ENCODE assay signal across 26 cellular contexts in the genomic region with DNA sequence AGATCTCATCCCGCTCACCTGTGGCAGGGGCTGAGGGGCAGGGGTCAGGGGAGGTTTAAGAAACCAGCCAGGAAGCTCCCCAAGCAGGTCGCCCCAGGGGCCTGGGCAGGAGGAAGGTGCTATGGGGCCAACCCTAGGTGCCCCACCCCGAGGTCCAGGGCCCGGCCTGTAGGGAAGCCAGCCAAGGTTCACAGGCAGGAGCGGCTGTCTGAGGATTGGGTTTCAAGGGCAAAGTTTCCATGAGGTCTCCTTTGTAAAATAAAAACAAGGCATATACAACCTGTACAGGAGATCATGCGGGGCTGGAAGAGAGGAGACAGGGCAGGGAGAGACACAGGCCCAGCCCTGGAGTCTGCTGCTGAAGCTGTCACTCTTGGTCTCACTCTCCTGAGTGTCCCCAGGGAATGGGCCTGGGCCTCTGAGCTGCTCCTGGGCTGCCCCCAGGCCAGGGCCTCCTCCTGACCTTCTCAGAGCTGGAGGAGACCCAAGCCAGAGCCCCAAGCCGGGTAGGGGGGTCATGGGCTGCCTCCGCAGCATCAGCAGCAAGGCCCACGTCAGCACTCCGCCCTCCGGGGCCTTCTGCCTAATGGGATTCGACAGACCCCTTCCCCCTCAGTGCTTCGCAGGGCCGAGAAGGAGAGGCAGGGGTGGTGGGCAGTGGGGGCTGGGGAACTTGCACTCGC. TPM values are rescaled to one million over a fixed set of nuclear protein-coding genes. Genes with fewer than 3 reads are reported as not detected.
DNase-seq lines count a peak whose midpoint lies in the region; ATAC-seq and TF ChIP-seq lines count a peak whose summit lies in the region.
"Had no signal": no experiment of that assay in that cellular context is flagged by ENCODE, and none has a peak within 500 bp of the region (broad histone marks: within the 10 kb centered on the region; RNA-seq: fewer than 3 reads in every experiment).

No MANE protein-coding gene starts in this region.

- H3K4me1 ChIP-seq in heart left ventricle (peaks cover 0 to 14% (median 6%) of the 10 kb centered on the region in 12 donors), psoas muscle (peaks cover 17% of the 10 kb centered on the region)
- H3K4me1 ChIP-seq: ascending aorta, left lung, right lobe of liver had no signal

- peaks cover 0 to 14% (median 3%) of the 10 kb centered on the region in 9 donors for H3K36me3 ChIP-seq in heart left ventricle
- H3K36me3 ChIP-seq in psoas muscle (ENCODE audit: insufficient read depth in 1 of 2, low read depth in 1 of 2): peaks cover 0 to 12% of the 10 kb centered on the region in 2 donors
- H3K36me3 ChIP-seq: thyroid gland had no signal

- H3K9me3 ChIP-seq in heart left ventricle (no peaks in the 10 kb centered on the region), psoas muscle (no peaks in the 10 kb centered on the region)
- H3K9me3 ChIP-seq: ascending aorta, left lung, right lobe of liver, thyroid gland had no signal

- no peak for TF ChIP-seq POLR2A in heart left ventricle (IDR thresholded peaks at IDR 0.05)

- H3K27me3 ChIP-seq in heart left ventricle (peaks cover 0 to 20% (median 11%) of the 10 kb centered on the region in 9 donors), psoas muscle (ENCODE audit: insufficient read depth in 3 of 3, low read length in 2 of 3) (peaks cover 0 to 5% (median 1%) of the 10 kb centered on the region in 3 donors)
- H3K27me3 ChIP-seq: thyroid gland had no signal

- peak; percentile 11 for DNase-seq in NCI-H2196 treated with DMSO at 0.1 percent for 48 hours (lab: John Stamatoyannopoulos, UW; ENCODE audit: unreplicated experiment)
- DNase-seq in heart left ventricle: no peak
- no peak for DNase-seq in psoas muscle
- no peak for DNase-seq in KG1 (lab: John Stamatoyannopoulos, UW)
- no peak for DNase-seq in medulla oblongata (ENCODE audit: extremely low spot score)
- DNase-seq: activated CD4-positive, alpha-beta memory T cell treated with anti-CD3 and anti-CD28 coated beads, Interleukin-2, amount 10 ng/mL, durations not matched to agents 7 days and 5 days; activated naive CD4-positive, alpha-beta T cell treated with anti-CD3 and anti-CD28 coated beads, Interleukin-2, amount 50 U/mL, for 16 hours; activated T-cell treated with anti-CD3 and anti-CD28 coated beads, Interleukin-2, amount 50 U/mL, for 1 hour; CD8-positive, alpha-beta memory T cell; cerebellar nuclear complex; DMS79 treated with DMSO at 0.1 percent for 48 hours; effector CD8-positive, alpha-beta T cell; left lung; NCI-H1417; NCI-H748 treated with DMSO at 0.1 percent for 48 hours; right lobe of liver; stimulated activated CD4-positive, alpha-beta T cell treated with anti-CD3 and anti-CD28 coated beads, Interleukin-1b, Interleukin-23, amount 100 ng/mL, for 48 hours; stimulated activated naive CD4-positive, alpha-beta T cell; thyroid gland had no signal

- TF ChIP-seq CTCF in heart left ventricle (IDR thresholded peaks at IDR 0.05): no peak
- TF ChIP-seq CTCF in psoas muscle (IDR thresholded peaks at IDR 0.05): no peak

- ATAC-seq in heart left ventricle (peak in 2 of 4 donors; percentile 3 to 15), psoas muscle (peak in 3 of 4 donors; percentile 25 to 63 (median 53))
- ATAC-seq: esophagus mucosa, HCT116, left lung, WTC11 had no signal

- WGBS in heart left ventricle, 4 donors: 61 to 71% (median 65%) methylated on average over 10 to 15 of the region's 15 CpGs
- WGBS in psoas muscle, 3 donors: 55 to 58% (median 57%) methylated on average over 15 of the region's 15 CpGs

- intact Hi-C loops in heart left ventricle (cut with DNase I) (loop anchor here in 1 of 10 donors (5.0 kb wide), 1 partner anchor 60 kb away; no protein-coding TSS in a partner anchor), psoas muscle (cut with DNase I) (no loop called here)

- H3K4me3 ChIP-seq in heart left ventricle (no peak overlapping the region), psoas muscle (no peak overlapping the region)
- H3K4me3 ChIP-seq: ascending aorta, left lung, PC-9, right lobe of liver, thyroid gland had no signal

- H3K27ac ChIP-seq in heart left ventricle: peak overlapping the region in 7 of 12 donors; percentile 17 to 78 (median 57)
- peak overlapping the region; percentile 41 for H3K27ac ChIP-seq in psoas muscle
- H3K27ac ChIP-seq: ascending aorta, left lung, PC-9, right lobe of liver, thyroid gland had no signal

RNA-seq across cellular contexts. Expression of a gene that starts 5.5 kb away (rescaled TPM):
- total RNA-seq in heart left ventricle (1 to 10 TPM in 5 of 9 donors, under 1 TPM in 1, not detected in 3; 0.14 to 3.3 (median 2.0) TPM), psoas muscle (under 1 TPM in 1 of 4 donors, not detected in 3; 0.19 TPM)
- polyA plus RNA-seq in heart left ventricle (1 to 10 TPM in 1 of 2 donors, under 1 TPM in 1; 0.06 to 1.5 TPM), psoas muscle (under 1 TPM in 2 of 3 donors, not detected in 1; 0.03 to 0.04 TPM)
- total RNA-seq: ascending aorta; CD8-positive, alpha-beta memory T cell; esophagus mucosa; left lung; mucosa of gallbladder; PC-9; right lobe of liver; SK-MEL-5; thyroid gland had no signal
- polyA plus RNA-seq: CD8-positive, alpha-beta memory T cell had no signal

RNA-seq across cellular contexts. Expression of a gene that starts 11.0 kb away (rescaled TPM):
- total RNA-seq in heart left ventricle: 10 to 100 TPM; 22.6 to 39.3 (median 29.5) TPM
- polyA plus RNA-seq in heart left ventricle: 10 to 100 TPM; 28.0 to 29.3 TPM
- total RNA-seq in psoas muscle: 10 to 100 TPM; 17.7 to 34.5 (median 27.0) TPM
- polyA plus RNA-seq in psoas muscle: 10 to 100 TPM; 33.2 to 43.5 (median 42.8) TPM

RNA-seq across cellular contexts. Expression of a gene that starts 19.3 kb away (rescaled TPM):
- 10 to 100 TPM in 2 of 9 donors, 1 to 10 TPM in 5, under 1 TPM in 2; 0.19 to 16.3 (median 7.8) TPM for total RNA-seq in heart left ventricle
- polyA plus RNA-seq in heart left ventricle: 1 to 10 TPM in 1 of 2 donors, not detected in 1; 5.8 TPM
- total RNA-seq in psoas muscle: under 1 TPM in 2 of 4 donors, not detected in 2; 0.36 to 0.66 TPM
- polyA plus RNA-seq in psoas muscle: not detected
- total RNA-seq: ascending aorta, esophagus mucosa, mucosa of gallbladder, PC-9, right lobe of liver, SK-MEL-5, WTC11 had no signal
- polyA plus RNA-seq: CD8-positive, alpha-beta memory T cell had no signal

RNA-seq across cellular contexts. Expression of a gene that starts 41.2 kb away (rescaled TPM):
- total RNA-seq in heart left ventricle (10 to 100 TPM; 34.9 to 84.8 (median 46.0) TPM), psoas muscle (10 to 100 TPM; 32.1 to 67.3 (median 52.6) TPM)
- polyA plus RNA-seq in heart left ventricle (10 to 100 TPM; 25.1 to 90.5 TPM), psoas muscle (10 to 100 TPM; 40.2 to 73.6 (median 48.6) TPM)

RNA-seq across cellular contexts. Expression of a gene that starts 50.1 kb away (rescaled TPM):
- total RNA-seq in heart left ventricle (10 to 100 TPM; 19.1 to 66.7 (median 28.4) TPM), psoas muscle (10 to 100 TPM; 15.5 to 23.8 (median 17.9) TPM)
- polyA plus RNA-seq in heart left ventricle (10 to 100 TPM; 23.9 to 24.7 TPM), psoas muscle (10 to 100 TPM; 12.2 to 29.6 (median 15.1) TPM)
